ENCODE assay signal across 15 cellular contexts in genomic region chr14:71430321-71431168, GRCh38.
DNase-seq lines count a peak whose midpoint lies in the region; ATAC-seq and TF ChIP-seq lines count a peak whose summit lies in the region.
"Had no signal": no experiment of that assay in that cellular context is flagged by ENCODE, and none has a peak within 500 bp of the region (broad histone marks: within the 10 kb centered on the region; RNA-seq: fewer than 3 reads in every experiment).

No MANE protein-coding gene starts in this region.

- peaks cover 36% of the 10 kb centered on the region for H3K36me3 Mint-ChIP-seq in dendritic cell treated with granulocyte-macrophage colony-stimulating factor and Interleukin-4, amounts not matched to agents 40 ng/mL and 50 ng/mL, for 4 days (ENCODE audit: low read depth)

- intact Hi-C loops in dendritic cell treated with granulocyte-macrophage colony-stimulating factor and Interleukin-4, amounts not matched to agents 40 ng/mL and 50 ng/mL, for 4 days (cut with micrococcal nuclease): no loop called here

- ATAC-seq in GM21360 (IDR thresholded peaks at IDR 0.05; ENCODE audit: unreplicated experiment): peak; percentile 47
- ATAC-seq in HG03442 (IDR thresholded peaks at IDR 0.05; ENCODE audit: unreplicated experiment): peak; percentile 45

- H3K4me1 Mint-ChIP-seq in dendritic cell treated with granulocyte-macrophage colony-stimulating factor and Interleukin-4, amounts not matched to agents 40 ng/mL and 50 ng/mL, for 4 days (ENCODE audit: low read depth): peaks cover 41% of the 10 kb centered on the region

- H3K4me3 Mint-ChIP-seq in dendritic cell treated with granulocyte-macrophage colony-stimulating factor and Interleukin-4, amounts not matched to agents 40 ng/mL and 50 ng/mL, for 4 days: no peak overlapping the region
- H3K4me3 Mint-ChIP-seq: activated naive CD4-positive, alpha-beta T cell treated with anti-CD3 and anti-CD28 coated beads, Interleukin-2, amount 10 ng/mL, durations not matched to agents 7 days and 5 days; HFFc6; neural crest cell had no signal

- TF ChIP-seq CTCF in GM10266 (IDR thresholded peaks at IDR 0.05; ENCODE audit: control insufficient read depth, insufficient read depth, low read depth, missing control alignments): no peak

- H3K9me3 Mint-ChIP-seq in dendritic cell treated with granulocyte-macrophage colony-stimulating factor and Interleukin-4, amounts not matched to agents 40 ng/mL and 50 ng/mL, for 4 days: peaks cover 10% of the 10 kb centered on the region

- DNase-seq in GM10266 (ENCODE audit: extremely low spot score): peak; percentile 39
- no peak for DNase-seq in HuH-7.5 (ENCODE audit: low spot score)
- DNase-seq in activated T-cell treated with anti-CD3 and anti-CD28 coated beads, Interleukin-2, amount 50 U/mL, for 1 hour: no peak
- DNase-seq in cerebellar nuclear complex (lab: John Stamatoyannopoulos, UW): no peak
- no peak for DNase-seq in NCI-H1417 treated with DMSO at 0.1 percent for 48 hours (lab: John Stamatoyannopoulos, UW)
- DNase-seq: activated CD4-positive, alpha-beta T cell treated with anti-CD3 and anti-CD28 coated beads for 1 hour; activated CD8-positive, alpha-beta memory T cell treated with anti-CD3 and anti-CD28 coated beads, Interleukin-2, amount 50 U/mL, for 48 hours; activated naive CD4-positive, alpha-beta T cell treated with anti-CD3 and anti-CD28 coated beads, Interleukin-2, amount 10 ng/mL, durations not matched to agents 7 days and 5 days; HFFc6; NCI-H2107; stomach had no signal

- no peaks in the 10 kb centered on the region for H3K27me3 Mint-ChIP-seq in dendritic cell treated with granulocyte-macrophage colony-stimulating factor and Interleukin-4, amounts not matched to agents 40 ng/mL and 50 ng/mL, for 4 days
- H3K27me3 Mint-ChIP-seq: activated naive CD4-positive, alpha-beta T cell treated with anti-CD3 and anti-CD28 coated beads, Interleukin-2, amount 10 ng/mL, durations not matched to agents 7 days and 5 days had no signal

- peak overlapping the region; percentile 81 for H3K27ac Mint-ChIP-seq in dendritic cell treated with granulocyte-macrophage colony-stimulating factor and Interleukin-4, amounts not matched to agents 40 ng/mL and 50 ng/mL, for 4 days
- H3K27ac Mint-ChIP-seq: HFFc6 had no signal
